In genomic region chr14:80134321-80134720, GRCh38 we compare ENCODE assay signal across 6 cellular contexts.
"Had no signal": no experiment of that assay in that cellular context is flagged by ENCODE, and none has a peak within 500 bp of the region (broad histone marks: within the 10 kb centered on the region; RNA-seq: fewer than 3 reads in every experiment).

No MANE protein-coding gene starts in this region.

- H3K4me1 Mint-ChIP-seq: IgD-negative memory B cell had no signal

- DNase-seq: IMR-90, KBM-7 had no signal

- H3K27ac Mint-ChIP-seq: IgD-negative memory B cell had no signal

- H3K4me3 Mint-ChIP-seq: IgD-negative memory B cell had no signal

- H3K4me3 ChIP-seq: K562 had no signal

- H3K27ac ChIP-seq: HL-60 had no signal

- ATAC-seq: HepG2, K562 had no signal

- H3K36me3 Mint-ChIP-seq: IgD-negative memory B cell had no signal

- H3K27me3 Mint-ChIP-seq: IgD-negative memory B cell had no signal
